Comparison of ENCODE assay signal across 9 cellular contexts in the genomic region with DNA sequence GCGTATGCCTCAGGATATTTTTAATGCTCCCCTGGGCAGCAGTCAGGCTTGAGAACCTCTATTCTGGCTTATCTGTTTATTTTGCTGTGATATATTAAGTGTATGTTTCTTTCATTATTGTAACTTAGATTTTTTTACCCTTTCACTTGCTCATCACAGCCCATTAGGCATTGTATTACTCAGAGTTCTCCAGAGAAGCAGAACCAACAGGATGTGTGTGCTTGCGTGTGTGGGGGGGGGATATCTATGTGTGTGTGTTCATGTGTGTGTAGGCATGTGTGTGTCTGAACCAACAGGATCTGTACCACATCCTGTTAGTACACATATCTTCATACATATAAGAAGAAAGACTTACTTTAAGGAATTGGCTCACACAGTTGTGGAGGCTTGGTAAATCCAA.
DNase-seq lines count a peak whose midpoint lies in the region; ATAC-seq and TF ChIP-seq lines count a peak whose summit lies in the region.
"Had no signal": no experiment of that assay in that cellular context is flagged by ENCODE, and none has a peak within 500 bp of the region (broad histone marks: within the 10 kb centered on the region; RNA-seq: fewer than 3 reads in every experiment).

No MANE protein-coding gene starts in this region.

- peaks cover 4% of the 10 kb centered on the region for H3K9me3 Mint-ChIP-seq in activated naive CD8-positive, alpha-beta T cell treated with anti-CD3 and anti-CD28 coated beads, Interleukin-2, amount 10 ng/mL, durations not matched to agents 7 days and 5 days
- H3K9me3 Mint-ChIP-seq in activated naive CD8-positive, alpha-beta T cell treated with anti-CD3 and anti-CD28 coated beads for 36 hours = no peaks in the 10 kb centered on the region
- no peaks in the 10 kb centered on the region for H3K9me3 Mint-ChIP-seq in stimulated activated naive CD8-positive, alpha-beta T cell treated with anti-CD3 and anti-CD28 coated beads, Interleukin-15, Interleukin-2, amounts not matched to agents 100 ng/mL and 50 ng/mL, for 24 hours
- H3K9me3 Mint-ChIP-seq in immature natural killer cell = no peaks in the 10 kb centered on the region

- H2AFZ ChIP-seq in fibroblast of lung (ENCODE audit: low read length) = no peak overlapping the region

- H3K27ac ChIP-seq in fibroblast of lung (ENCODE audit: insufficient read depth, low read length) = no peak overlapping the region

- H4K20me1 ChIP-seq in fibroblast of lung (ENCODE audit: control insufficient read depth, extremely low read depth, insufficient read depth, low read length) = no peaks in the 10 kb centered on the region

- H3K4me2 ChIP-seq in fibroblast of lung (ENCODE audit: extremely low read depth, insufficient read depth, low read length) = no peak overlapping the region

- TF ChIP-seq CTCF in fibroblast of lung (conservative IDR thresholded peaks at IDR 0.05 in 1 of 2, IDR thresholded peaks at IDR 0.05 in 1 of 2; ENCODE audit: low read depth in 1 of 2, low read length in 2 of 2) = no peak

- POLR2A ChIA-PET in activated naive CD8-positive, alpha-beta T cell treated with anti-CD3 and anti-CD28 coated beads, Interleukin-2, amount 10 ng/mL, durations not matched to agents 7 days and 5 days (lab: Charles Lee) = no interaction called here

- H3K9me3 ChIP-seq in fibroblast of lung (ENCODE audit: control insufficient read depth, insufficient read depth, low read depth, low read length) = no peaks in the 10 kb centered on the region

- H3K4me3 ChIP-seq in fibroblast of lung (replicated peaks in 1 of 4; ENCODE audit: control extremely low read depth in 1 of 4, insufficient read depth in 1 of 4, low read depth in 3 of 4, low read length in 4 of 4) = no peak overlapping the region

- H3K27ac Mint-ChIP-seq in activated naive CD8-positive, alpha-beta T cell treated with anti-CD3 and anti-CD28 coated beads, Interleukin-2, amount 10 ng/mL, durations not matched to agents 7 days and 5 days = peak overlapping the region; percentile 3
- H3K27ac Mint-ChIP-seq in activated naive CD8-positive, alpha-beta T cell treated with anti-CD3 and anti-CD28 coated beads for 36 hours = no peak overlapping the region
- peak overlapping the region; percentile 26 for H3K27ac Mint-ChIP-seq in stimulated activated naive CD8-positive, alpha-beta T cell treated with anti-CD3 and anti-CD28 coated beads, Interleukin-15, Interleukin-2, amounts not matched to agents 100 ng/mL and 50 ng/mL, for 24 hours
- H3K27ac Mint-ChIP-seq in immature natural killer cell = no peak overlapping the region

- no peak overlapping the region for H3K9ac ChIP-seq in fibroblast of lung (ENCODE audit: insufficient read depth, low read length)

- no peak overlapping the region for H3K4me3 Mint-ChIP-seq in activated naive CD8-positive, alpha-beta T cell treated with anti-CD3 and anti-CD28 coated beads, Interleukin-2, amount 10 ng/mL, durations not matched to agents 7 days and 5 days
- no peak overlapping the region for H3K4me3 Mint-ChIP-seq in activated naive CD8-positive, alpha-beta T cell treated with anti-CD3 and anti-CD28 coated beads for 36 hours
- H3K4me3 Mint-ChIP-seq in stimulated activated naive CD8-positive, alpha-beta T cell treated with anti-CD3 and anti-CD28 coated beads, Interleukin-15, Interleukin-2, amounts not matched to agents 100 ng/mL and 50 ng/mL, for 24 hours = no peak overlapping the region
- no peak overlapping the region for H3K4me3 Mint-ChIP-seq in immature natural killer cell

- H3K36me3 Mint-ChIP-seq in activated naive CD8-positive, alpha-beta T cell treated with anti-CD3 and anti-CD28 coated beads, Interleukin-2, amount 10 ng/mL, durations not matched to agents 7 days and 5 days = peaks cover under 1% of the 10 kb centered on the region
- no peaks in the 10 kb centered on the region for H3K36me3 Mint-ChIP-seq in activated naive CD8-positive, alpha-beta T cell treated with anti-CD3 and anti-CD28 coated beads for 36 hours
- no peaks in the 10 kb centered on the region for H3K36me3 Mint-ChIP-seq in stimulated activated naive CD8-positive, alpha-beta T cell treated with anti-CD3 and anti-CD28 coated beads, Interleukin-15, Interleukin-2, amounts not matched to agents 100 ng/mL and 50 ng/mL, for 24 hours (ENCODE audit: low read depth)
- no peaks in the 10 kb centered on the region for H3K36me3 Mint-ChIP-seq in immature natural killer cell

- H3K27me3 Mint-ChIP-seq in activated naive CD8-positive, alpha-beta T cell treated with anti-CD3 and anti-CD28 coated beads, Interleukin-2, amount 10 ng/mL, durations not matched to agents 7 days and 5 days = no peaks in the 10 kb centered on the region
- no peaks in the 10 kb centered on the region for H3K27me3 Mint-ChIP-seq in activated naive CD8-positive, alpha-beta T cell treated with anti-CD3 and anti-CD28 coated beads for 36 hours
- peaks cover 10% of the 10 kb centered on the region for H3K27me3 Mint-ChIP-seq in stimulated activated naive CD8-positive, alpha-beta T cell treated with anti-CD3 and anti-CD28 coated beads, Interleukin-15, Interleukin-2, amounts not matched to agents 100 ng/mL and 50 ng/mL, for 24 hours
- H3K27me3 Mint-ChIP-seq in immature natural killer cell (ENCODE audit: low read depth in 3 of 3) = peaks cover 0 to 10% (median 2%) of the 10 kb centered on the region in 3 donors

- H3K36me3 ChIP-seq in fibroblast of lung (ENCODE audit: control insufficient read depth, insufficient read depth, low read length) = no peaks in the 10 kb centered on the region

- ATAC-seq in activated naive CD8-positive, alpha-beta T cell treated with anti-CD3 and anti-CD28 coated beads, Interleukin-2, amount 10 ng/mL, durations not matched to agents 7 days and 5 days (ENCODE audit: low read depth) = peak; percentile 86

- H3K79me2 ChIP-seq in fibroblast of lung (ENCODE audit: control insufficient read depth, insufficient read depth, low read length) = no peaks in the 10 kb centered on the region

- no peaks in the 10 kb centered on the region for H3K27me3 ChIP-seq in fibroblast of lung (ENCODE audit: control insufficient read depth, insufficient read depth, low read length)

- H3K4me1 Mint-ChIP-seq in activated naive CD8-positive, alpha-beta T cell treated with anti-CD3 and anti-CD28 coated beads, Interleukin-2, amount 10 ng/mL, durations not matched to agents 7 days and 5 days = peaks cover 9% of the 10 kb centered on the region
- H3K4me1 Mint-ChIP-seq in activated naive CD8-positive, alpha-beta T cell treated with anti-CD3 and anti-CD28 coated beads for 36 hours = peaks cover 18% of the 10 kb centered on the region
- peaks cover 13% of the 10 kb centered on the region for H3K4me1 Mint-ChIP-seq in stimulated activated naive CD8-positive, alpha-beta T cell treated with anti-CD3 and anti-CD28 coated beads, Interleukin-15, Interleukin-2, amounts not matched to agents 100 ng/mL and 50 ng/mL, for 24 hours (ENCODE audit: low read depth)
- H3K4me1 Mint-ChIP-seq in immature natural killer cell = no peaks in the 10 kb centered on the region

- no peaks in the 10 kb centered on the region for H3K4me1 ChIP-seq in fibroblast of lung (ENCODE audit: control insufficient read depth, extremely low read depth, insufficient read depth, low read length)

- DNase-seq in activated naive CD8-positive, alpha-beta T cell treated with anti-CD3 and anti-CD28 coated beads, Interleukin-2, amount 10 ng/mL, durations not matched to agents 7 days and 5 days = no peak
- DNase-seq in activated naive CD8-positive, alpha-beta T cell treated with anti-CD3 and anti-CD28 coated beads for 36 hours = no peak
- DNase-seq in RPMI7951 (ENCODE audit: low read depth) = peak; percentile 38
- peak; percentile 18 to 73 for DNase-seq in fibroblast of lung (ENCODE audit: low read depth in 2 of 2)
- no peak for DNase-seq in immature natural killer cell
- DNase-seq in NCI-H1048 (lab: John Stamatoyannopoulos, UW) = no peak
- DNase-seq in GM03348 (ENCODE audit: low spot score) = no peak
- DNase-seq: NCI-H2171 had no signal

Comparison
In these comparisons a context has a peak if more than half of its experiments do, and no peak if none do; other contexts are left out.
1. H3K27ac Mint-ChIP-seq: peak in activated naive CD8-positive, alpha-beta T cell treated with anti-CD3 and anti-CD28 coated beads, Interleukin-2, amount 10 ng/mL, durations not matched to agents 7 days and 5 days (single experiment) and stimulated activated naive CD8-positive, alpha-beta T cell treated with anti-CD3 and anti-CD28 coated beads, Interleukin-15, Interleukin-2, amounts not matched to agents 100 ng/mL and 50 ng/mL, for 24 hours (single experiment); none in activated naive CD8-positive, alpha-beta T cell treated with anti-CD3 and anti-CD28 coated beads for 36 hours (single experiment) and immature natural killer cell (0 of 6).
2. DNase-seq: peak in RPMI7951 (single experiment) and fibroblast of lung (2 of 2); none in activated naive CD8-positive, alpha-beta T cell treated with anti-CD3 and anti-CD28 coated beads, Interleukin-2, amount 10 ng/mL, durations not matched to agents 7 days and 5 days (single experiment), activated naive CD8-positive, alpha-beta T cell treated with anti-CD3 and anti-CD28 coated beads for 36 hours (single experiment), immature natural killer cell (0 of 3), NCI-H1048 (single experiment) and GM03348 (single experiment).